ENCODE assay signal across 2 cellular contexts in the genomic region with DNA sequence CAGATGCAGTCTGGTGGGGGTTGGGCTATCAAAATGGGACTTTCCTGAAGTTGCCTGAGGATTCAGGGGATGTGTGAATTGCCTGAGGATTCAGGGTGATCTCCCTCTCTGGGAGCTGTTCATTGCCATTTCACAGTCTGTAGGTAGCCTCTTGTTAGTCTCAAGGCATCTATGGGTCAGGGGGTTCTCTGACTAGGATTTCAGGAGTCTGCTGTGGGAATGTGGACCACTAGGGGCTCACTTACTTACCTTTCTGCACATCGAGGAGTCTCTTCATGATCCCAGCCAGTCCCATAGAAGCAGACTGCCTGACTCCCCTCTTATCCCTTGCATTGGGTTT.
TF ChIP-seq lines count a peak whose summit lies in the region.

No MANE protein-coding gene starts in this region.

TF ChIP-seq in GM23338, 12 proteins besides CTCF, POLR2A, EP300 and RAD21 (continued from another document):
- TF ChIP-seq, protein P1, sequence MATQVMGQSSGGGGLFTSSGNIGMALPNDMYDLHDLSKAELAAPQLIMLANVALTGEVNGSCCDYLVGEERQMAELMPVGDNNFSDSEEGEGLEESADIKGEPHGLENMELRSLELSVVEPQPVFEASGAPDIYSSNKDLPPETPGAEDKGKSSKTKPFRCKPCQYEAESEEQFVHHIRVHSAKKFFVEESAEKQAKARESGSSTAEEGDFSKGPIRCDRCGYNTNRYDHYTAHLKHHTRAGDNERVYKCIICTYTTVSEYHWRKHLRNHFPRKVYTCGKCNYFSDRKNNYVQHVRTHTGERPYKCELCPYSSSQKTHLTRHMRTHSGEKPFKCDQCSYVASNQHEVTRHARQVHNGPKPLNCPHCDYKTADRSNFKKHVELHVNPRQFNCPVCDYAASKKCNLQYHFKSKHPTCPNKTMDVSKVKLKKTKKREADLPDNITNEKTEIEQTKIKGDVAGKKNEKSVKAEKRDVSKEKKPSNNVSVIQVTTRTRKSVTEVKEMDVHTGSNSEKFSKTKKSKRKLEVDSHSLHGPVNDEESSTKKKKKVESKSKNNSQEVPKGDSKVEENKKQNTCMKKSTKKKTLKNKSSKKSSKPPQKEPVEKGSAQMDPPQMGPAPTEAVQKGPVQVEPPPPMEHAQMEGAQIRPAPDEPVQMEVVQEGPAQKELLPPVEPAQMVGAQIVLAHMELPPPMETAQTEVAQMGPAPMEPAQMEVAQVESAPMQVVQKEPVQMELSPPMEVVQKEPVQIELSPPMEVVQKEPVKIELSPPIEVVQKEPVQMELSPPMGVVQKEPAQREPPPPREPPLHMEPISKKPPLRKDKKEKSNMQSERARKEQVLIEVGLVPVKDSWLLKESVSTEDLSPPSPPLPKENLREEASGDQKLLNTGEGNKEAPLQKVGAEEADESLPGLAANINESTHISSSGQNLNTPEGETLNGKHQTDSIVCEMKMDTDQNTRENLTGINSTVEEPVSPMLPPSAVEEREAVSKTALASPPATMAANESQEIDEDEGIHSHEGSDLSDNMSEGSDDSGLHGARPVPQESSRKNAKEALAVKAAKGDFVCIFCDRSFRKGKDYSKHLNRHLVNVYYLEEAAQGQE (IDR thresholded peaks at IDR 0.05; ENCODE audit: unreplicated experiment): no peak
- TF ChIP-seq, protein P2, sequence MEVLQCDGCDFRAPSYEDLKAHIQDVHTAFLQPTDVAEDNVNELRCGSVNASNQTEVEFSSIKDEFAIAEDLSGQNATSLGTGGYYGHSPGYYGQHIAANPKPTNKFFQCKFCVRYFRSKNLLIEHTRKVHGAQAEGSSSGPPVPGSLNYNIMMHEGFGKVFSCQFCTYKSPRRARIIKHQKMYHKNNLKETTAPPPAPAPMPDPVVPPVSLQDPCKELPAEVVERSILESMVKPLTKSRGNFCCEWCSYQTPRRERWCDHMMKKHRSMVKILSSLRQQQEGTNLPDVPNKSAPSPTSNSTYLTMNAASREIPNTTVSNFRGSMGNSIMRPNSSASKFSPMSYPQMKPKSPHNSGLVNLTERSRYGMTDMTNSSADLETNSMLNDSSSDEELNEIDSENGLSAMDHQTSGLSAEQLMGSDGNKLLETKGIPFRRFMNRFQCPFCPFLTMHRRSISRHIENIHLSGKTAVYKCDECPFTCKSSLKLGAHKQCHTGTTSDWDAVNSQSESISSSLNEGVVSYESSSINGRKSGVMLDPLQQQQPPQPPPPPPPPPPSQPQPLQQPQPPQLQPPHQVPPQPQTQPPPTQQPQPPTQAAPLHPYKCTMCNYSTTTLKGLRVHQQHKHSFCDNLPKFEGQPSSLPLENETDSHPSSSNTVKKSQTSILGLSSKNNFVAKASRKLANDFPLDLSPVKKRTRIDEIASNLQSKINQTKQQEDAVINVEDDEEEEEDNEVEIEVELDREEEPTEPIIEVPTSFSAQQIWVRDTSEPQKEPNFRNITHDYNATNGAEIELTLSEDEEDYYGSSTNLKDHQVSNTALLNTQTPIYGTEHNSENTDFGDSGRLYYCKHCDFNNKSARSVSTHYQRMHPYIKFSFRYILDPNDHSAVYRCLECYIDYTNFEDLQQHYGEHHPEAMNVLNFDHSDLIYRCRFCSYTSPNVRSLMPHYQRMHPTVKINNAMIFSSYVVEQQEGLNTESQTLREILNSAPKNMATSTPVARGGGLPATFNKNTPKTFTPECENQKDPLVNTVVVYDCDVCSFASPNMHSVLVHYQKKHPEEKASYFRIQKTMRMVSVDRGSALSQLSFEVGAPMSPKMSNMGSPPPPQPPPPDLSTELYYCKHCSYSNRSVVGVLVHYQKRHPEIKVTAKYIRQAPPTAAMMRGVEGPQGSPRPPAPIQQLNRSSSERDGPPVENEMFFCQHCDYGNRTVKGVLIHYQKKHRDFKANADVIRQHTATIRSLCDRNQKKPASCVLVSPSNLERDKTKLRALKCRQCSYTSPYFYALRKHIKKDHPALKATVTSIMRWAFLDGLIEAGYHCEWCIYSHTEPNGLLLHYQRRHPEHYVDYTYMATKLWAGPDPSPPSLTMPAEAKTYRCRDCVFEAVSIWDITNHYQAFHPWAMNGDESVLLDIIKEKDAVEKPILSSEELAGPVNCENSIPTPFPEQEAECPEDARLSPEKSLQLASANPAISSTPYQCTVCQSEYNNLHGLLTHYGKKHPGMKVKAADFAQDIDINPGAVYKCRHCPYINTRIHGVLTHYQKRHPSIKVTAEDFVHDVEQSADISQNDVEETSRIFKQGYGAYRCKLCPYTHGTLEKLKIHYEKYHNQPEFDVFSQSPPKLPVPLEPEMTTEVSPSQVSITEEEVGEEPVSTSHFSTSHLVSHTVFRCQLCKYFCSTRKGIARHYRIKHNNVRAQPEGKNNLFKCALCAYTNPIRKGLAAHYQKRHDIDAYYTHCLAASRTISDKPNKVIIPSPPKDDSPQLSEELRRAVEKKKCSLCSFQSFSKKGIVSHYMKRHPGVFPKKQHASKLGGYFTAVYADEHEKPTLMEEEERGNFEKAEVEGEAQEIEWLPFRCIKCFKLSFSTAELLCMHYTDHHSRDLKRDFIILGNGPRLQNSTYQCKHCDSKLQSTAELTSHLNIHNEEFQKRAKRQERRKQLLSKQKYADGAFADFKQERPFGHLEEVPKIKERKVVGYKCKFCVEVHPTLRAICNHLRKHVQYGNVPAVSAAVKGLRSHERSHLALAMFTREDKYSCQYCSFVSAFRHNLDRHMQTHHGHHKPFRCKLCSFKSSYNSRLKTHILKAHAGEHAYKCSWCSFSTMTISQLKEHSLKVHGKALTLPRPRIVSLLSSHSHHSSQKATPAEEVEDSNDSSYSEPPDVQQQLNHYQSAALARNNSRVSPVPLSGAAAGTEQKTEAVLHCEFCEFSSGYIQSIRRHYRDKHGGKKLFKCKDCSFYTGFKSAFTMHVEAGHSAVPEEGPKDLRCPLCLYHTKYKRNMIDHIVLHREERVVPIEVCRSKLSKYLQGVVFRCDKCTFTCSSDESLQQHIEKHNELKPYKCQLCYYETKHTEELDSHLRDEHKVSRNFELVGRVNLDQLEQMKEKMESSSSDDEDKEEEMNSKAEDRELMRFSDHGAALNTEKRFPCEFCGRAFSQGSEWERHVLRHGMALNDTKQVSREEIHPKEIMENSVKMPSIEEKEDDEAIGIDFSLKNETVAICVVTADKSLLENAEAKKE (CRISPR knock-in tag; IDR thresholded peaks at IDR 0.05): no peak
TF ChIP-seq in GM23338: peak in this region for 0.

TF ChIP-seq in liver, 16 proteins besides CTCF, POLR2A, EP300 and RAD21 (continued from another document):
- TF ChIP-seq, protein P1 (IDR thresholded peaks at IDR 0.05): no peak
- TF ChIP-seq, protein P3, sequence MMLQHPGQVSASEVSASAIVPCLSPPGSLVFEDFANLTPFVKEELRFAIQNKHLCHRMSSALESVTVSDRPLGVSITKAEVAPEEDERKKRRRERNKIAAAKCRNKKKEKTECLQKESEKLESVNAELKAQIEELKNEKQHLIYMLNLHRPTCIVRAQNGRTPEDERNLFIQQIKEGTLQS (IDR thresholded peaks at IDR 0.05): no peak
- TF ChIP-seq YY1 (IDR thresholded peaks at IDR 0.05): no peak
